In the genomic region with DNA sequence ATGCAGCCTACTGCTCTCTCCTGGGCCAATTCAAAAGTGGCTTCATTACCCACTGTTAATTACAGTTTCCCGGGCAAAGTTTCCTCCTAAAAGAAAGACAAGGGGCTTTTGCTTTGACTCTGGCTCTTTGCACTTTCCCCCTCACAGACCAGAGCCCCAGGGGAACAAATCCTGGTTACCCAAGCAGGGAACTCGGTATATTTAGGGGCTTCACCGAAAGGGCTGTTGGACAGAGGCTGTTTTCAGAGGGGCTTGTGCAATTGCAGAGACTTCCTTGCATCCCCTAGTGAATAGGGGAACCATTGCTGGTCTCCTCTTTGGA, we compare ENCODE assay signal across 15 cellular contexts. TPM values are rescaled to one million over a fixed set of nuclear protein-coding genes. Genes with fewer than 3 reads are reported as not detected.
DNase-seq lines count a peak whose midpoint lies in the region; ATAC-seq and TF ChIP-seq lines count a peak whose summit lies in the region.
"Had no signal": no experiment of that assay in that cellular context is flagged by ENCODE, and none has a peak within 500 bp of the region (broad histone marks: within the 10 kb centered on the region; RNA-seq: fewer than 3 reads in every experiment).

No MANE protein-coding gene starts in this region.

- H3K4me3 ChIP-seq in SJCRH30 = no peak overlapping the region
- H3K4me3 ChIP-seq in body of pancreas = no peak overlapping the region
- no peak overlapping the region for H3K4me3 ChIP-seq in neuronal stem cell (ENCODE audit: low read length in 2 of 2)
- no peak overlapping the region for H3K4me3 ChIP-seq in PC-9
- H3K4me3 ChIP-seq: GM12878 had no signal

- peaks cover 36% of the 10 kb centered on the region for H3K4me1 ChIP-seq in SJCRH30
- peaks cover 51% of the 10 kb centered on the region for H3K4me1 ChIP-seq in body of pancreas
- peaks cover 4 to 12% of the 10 kb centered on the region in 2 donors for H3K4me1 ChIP-seq in neuronal stem cell (ENCODE audit: control insufficient read depth in 2 of 2, insufficient read depth in 1 of 2, low read depth in 1 of 2, low read length in 2 of 2)
- no peaks in the 10 kb centered on the region for H3K4me1 ChIP-seq in PC-9 (replicated peaks; ENCODE audit: insufficient read depth)

- H3K79me1 ChIP-seq in neuronal stem cell (ENCODE audit: low read depth, low read length) = no peaks in the 10 kb centered on the region

- H2BK15ac ChIP-seq in neuronal stem cell (ENCODE audit: low read length) = no peak overlapping the region

- peak overlapping the region; percentile 26 for H4K91ac ChIP-seq in neuronal stem cell (ENCODE audit: low read depth, low read length, poor library complexity)

- no peaks in the 10 kb centered on the region for H3K9me2 ChIP-seq in PC-9 (ENCODE audit: insufficient read depth)

- no peaks in the 10 kb centered on the region for H4K20me1 ChIP-seq in PC-9 (ENCODE audit: insufficient read depth)

- peak overlapping the region; percentile 30 for H2AK5ac ChIP-seq in neuronal stem cell (ENCODE audit: low read depth, low read length)

- no peak overlapping the region for H4K8ac ChIP-seq in neuronal stem cell (ENCODE audit: low read depth, low read length)

- H3K27ac ChIP-seq in SJCRH30 (peak overlapping the region; percentile 90), body of pancreas (peak overlapping the region; percentile 96 to 99 (median 98)), neuronal stem cell (replicated peaks; ENCODE audit: low read length) (no peak overlapping the region), PC-9 (no peak overlapping the region)

- POLR2A ChIA-PET in PC-9 (lab: Charles Lee; ENCODE audit: unreplicated experiment) = no interaction called here

- H3K36me3 ChIP-seq in SJCRH30 (no peaks in the 10 kb centered on the region), body of pancreas (replicated peaks in 1 of 2; ENCODE audit: insufficient read depth in 1 of 2, low read depth in 2 of 2) (no peaks in the 10 kb centered on the region), neuronal stem cell (replicated peaks in 1 of 2; ENCODE audit: control insufficient read depth in 2 of 2, insufficient read depth in 2 of 2, low read length in 2 of 2) (no peaks in the 10 kb centered on the region), PC-9 (ENCODE audit: low read depth) (no peaks in the 10 kb centered on the region)

- CTCF ChIA-PET in PC-9 (lab: Charles Lee) = interaction anchor here (0.6 kb wide), 1 partner anchor 10 kb away, joined by 9 read pairs; no protein-coding TSS in a partner anchor

- TF ChIP-seq CTCF in body of pancreas (IDR thresholded peaks at IDR 0.05) = peak in 1 of 7 experiments; percentile 0
- TF ChIP-seq CTCF in PC-9 (conservative IDR thresholded peaks at IDR 0.05) = no peak

- BruUV-seq in PC-9 (replicated peaks; lab: Mats Ljungman, UMichigan) = no TSS peak

- H2BK12ac ChIP-seq in neuronal stem cell (ENCODE audit: low read length) = no peak overlapping the region

- H3K18ac ChIP-seq in neuronal stem cell (ENCODE audit: low read length) = no peak overlapping the region

- no peak overlapping the region for H2BK120ac ChIP-seq in neuronal stem cell (ENCODE audit: low read depth, low read length)

- H3K14ac ChIP-seq in neuronal stem cell (ENCODE audit: low read length) = no peak overlapping the region

- no peak overlapping the region for H3K9ac ChIP-seq in neuronal stem cell (ENCODE audit: low read depth, low read length, poor library complexity)

- intact Hi-C loops in body of pancreas (cut with DNase I) (loop anchor here (10.0 kb wide), 1 partner anchor 112 kb away; no protein-coding TSS in a partner anchor), PC-9 (cut with micrococcal nuclease; ENCODE audit: unreplicated experiment) (no loop called here)

- no peak overlapping the region for H3K4me2 ChIP-seq in neuronal stem cell (ENCODE audit: insufficient read depth, low read length, poor library complexity, severe bottlenecking)
- no peak overlapping the region for H3K4me2 ChIP-seq in PC-9

- DNase-seq in SJCRH30 (no peak), body of pancreas (no peak), neuronal stem cell (ENCODE audit: low spot score) (no peak), DMS53 treated with DMSO at 0.1 percent for 48 hours (lab: John Stamatoyannopoulos, UW; ENCODE audit: unreplicated experiment) (no peak), PC-9 (no peak)
- DNase-seq in activated CD4-positive, alpha-beta T cell treated with anti-CD3 and anti-CD28 coated beads for 1 hour = no peak
- DNase-seq: CD4-positive, CD25-positive, alpha-beta regulatory T cell; DMS79; HFFc6 had no signal

- H3K4ac ChIP-seq in neuronal stem cell (ENCODE audit: low read length) = no peak overlapping the region

- no peak for TF ChIP-seq POLR2A in body of pancreas (IDR thresholded peaks at IDR 0.05)

- H3K23ac ChIP-seq in neuronal stem cell (ENCODE audit: low read depth, low read length, poor library complexity) = no peak overlapping the region

- WGBS in body of pancreas, 2 donors = 28 to 35% methylated on average over 3 of the region's 3 CpGs
- no CpG with 5 or more reads among the region's 3 CpGs for WGBS in neuronal stem cell (ENCODE audit: extremely low coverage in 2 of 2, insufficient read length in 2 of 2, insufficient replicate concordance in 1 of 2), 2 donors

- peak overlapping the region; percentile 30 for H2AFZ ChIP-seq in neuronal stem cell (ENCODE audit: low read length)
- no peak overlapping the region for H2AFZ ChIP-seq in PC-9

- peaks cover 4% of the 10 kb centered on the region; the same call in 1 of the 2 replicates for H3K9me3 ChIP-seq in SJCRH30 (replicated peaks)
- no peaks in the 10 kb centered on the region for H3K9me3 ChIP-seq in body of pancreas
- peaks cover 2 to 6% of the 10 kb centered on the region in 2 donors for H3K9me3 ChIP-seq in neuronal stem cell (replicated peaks in 1 of 2; ENCODE audit: control insufficient read depth in 2 of 2, insufficient read depth in 1 of 2, low read depth in 1 of 2, low read length in 2 of 2)
- no peaks in the 10 kb centered on the region for H3K9me3 ChIP-seq in PC-9 (ENCODE audit: insufficient read depth, low read depth)

- H3K79me2 ChIP-seq in PC-9 (ENCODE audit: low read depth) = no peaks in the 10 kb centered on the region

- ATAC-seq in body of pancreas (no peak), HG02870 (IDR thresholded peaks at IDR 0.05; ENCODE audit: unreplicated experiment) (no peak)
- ATAC-seq: GM12878 had no signal

- no peaks in the 10 kb centered on the region for H3K27me3 ChIP-seq in SJCRH30
- H3K27me3 ChIP-seq in body of pancreas = no peaks in the 10 kb centered on the region
- no peaks in the 10 kb centered on the region for H3K27me3 ChIP-seq in neuronal stem cell (ENCODE audit: control insufficient read depth in 3 of 3, insufficient read depth in 3 of 3, low read depth in 1 of 3, low read length in 3 of 3)
- H3K27me3 ChIP-seq in PC-9 (ENCODE audit: insufficient read depth, low read depth) = no peaks in the 10 kb centered on the region

- H3F3A ChIP-seq in PC-9 (ENCODE audit: insufficient read depth, low read depth) = no peaks in the 10 kb centered on the region

- H2BK5ac ChIP-seq in neuronal stem cell (ENCODE audit: low read length) = no peak overlapping the region

RNA-seq across cellular contexts. Expression of gene CPA1, which starts 7.0 kb away (rescaled TPM):
- 0.81 and 1.1 TPM in 2 replicates for total RNA-seq in SJCRH30 (2014; rRNA removed; shearing (Covaris generic))
- total RNA-seq in body of pancreas = over 10,000 TPM; 26,456 to 42,834 TPM
- 0.22 TPM for polyA plus RNA-seq in neuronal stem cell (2013, experiment 1 of 2)
- 0.08 TPM for polyA plus RNA-seq in neuronal stem cell (2013, experiment 2 of 2)
- total RNA-seq in PC-9 (2021) = not detected in 2 replicates
- total RNA-seq: A673; CD4-positive, CD25-positive, alpha-beta regulatory T cell; G401; H4; HFFc6 had no signal
- polyA plus RNA-seq: GM12878, IgD-negative memory B cell had no signal

RNA-seq across cellular contexts. Expression of gene CPA5, which starts 42.7 kb away (rescaled TPM):
- 2.6 and 3.3 TPM in 2 replicates for total RNA-seq in SJCRH30 (2014; rRNA removed; shearing (Covaris generic))
- total RNA-seq in body of pancreas (not detected), PC-9 (2021) (not detected in 2 replicates)
- polyA plus RNA-seq in neuronal stem cell (2013, experiment 1 of 2) = 0.11 TPM
- 0.03 TPM for polyA plus RNA-seq in neuronal stem cell (2013, experiment 2 of 2)
- total RNA-seq: A673, G401, H4, HFFc6 had no signal
- polyA plus RNA-seq: IgD-negative memory B cell had no signal

RNA-seq across cellular contexts. Expression of gene CEP41, which starts 53.5 kb away (rescaled TPM):
- 39.4 and 39.9 TPM in 2 replicates for total RNA-seq in SJCRH30 (2014; rRNA removed; shearing (Covaris generic))
- 1 to 10 TPM; 6.9 to 8.3 TPM for total RNA-seq in body of pancreas
- polyA plus RNA-seq in neuronal stem cell (2013, experiment 1 of 2) = 20.9 TPM
- 21.0 TPM for polyA plus RNA-seq in neuronal stem cell (2013, experiment 2 of 2)
- 16.3 and 18.0 TPM in 2 replicates for total RNA-seq in PC-9 (2021)
- total RNA-seq: G401 had no signal

Comparison
In these comparisons a context has a peak if more than half of its experiments do, and no peak if none do; other contexts are left out.
1. H3K27ac ChIP-seq: peak in SJCRH30 (single experiment) and body of pancreas (4 of 4); none in neuronal stem cell (single experiment) and PC-9 (single experiment).
2. RNA of gene CPA1, which starts 7.0 kb away (total RNA-seq): 26,456 to 42,834 TPM in body of pancreas; 0.81 to 1.1 TPM in SJCRH30 and not detected in PC-9; every median in the first group is over 1,000 times any median in the second.